ENCODE assay signal across 18 cellular contexts in the genomic region with DNA sequence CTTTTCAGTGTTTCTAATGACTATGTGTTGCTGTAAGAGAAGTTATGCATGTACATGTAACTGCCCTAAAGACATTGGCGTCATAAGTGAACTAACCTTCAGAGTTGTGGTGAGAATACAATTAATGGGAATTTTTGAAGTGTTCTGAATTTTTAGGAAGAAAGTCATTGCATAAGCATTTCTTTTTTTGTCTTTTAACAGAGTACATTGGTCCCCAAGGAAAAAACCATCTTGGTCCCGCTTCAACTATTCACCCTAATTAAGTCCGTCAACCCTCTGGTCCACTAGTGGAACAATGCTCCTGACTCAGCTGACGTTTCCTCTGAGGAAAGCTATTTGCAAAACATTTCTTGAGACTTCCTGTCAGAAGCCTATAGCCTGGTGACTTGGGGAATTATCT. TPM values are rescaled to one million over a fixed set of nuclear protein-coding genes. Genes with fewer than 3 reads are reported as not detected.
DNase-seq lines count a peak whose midpoint lies in the region; ATAC-seq and TF ChIP-seq lines count a peak whose summit lies in the region.
"Had no signal": no experiment of that assay in that cellular context is flagged by ENCODE, and none has a peak within 500 bp of the region (broad histone marks: within the 10 kb centered on the region; RNA-seq: fewer than 3 reads in every experiment).

No MANE protein-coding gene starts in this region.

- no peaks in the 10 kb centered on the region for H3K4me1 Mint-ChIP-seq in MCF 10A (ENCODE audit: insufficient read depth, unreplicated experiment)
- H3K4me1 Mint-ChIP-seq: activated B cell treated with CpG ODN at 0.5 μM for 24 hours, GM23338, natural killer cell had no signal

- H3K9me3 ChIP-seq in breast epithelium, result no peaks in the 10 kb centered on the region
- H3K9me3 ChIP-seq: suprapubic skin had no signal

- TF ChIP-seq CTCF in breast epithelium (IDR thresholded peaks at IDR 0.05) (no peak), MCF 10A (IDR thresholded peaks at IDR 0.05; ENCODE audit: unreplicated experiment) (no peak), coronary artery (IDR thresholded peaks at IDR 0.05) (no peak)

- H3K36me3 Mint-ChIP-seq in MCF 10A (ENCODE audit: insufficient read depth, unreplicated experiment), result no peaks in the 10 kb centered on the region
- H3K36me3 Mint-ChIP-seq: natural killer cell had no signal

- DNase-seq in breast epithelium (ENCODE audit: low spot score in 2 of 2) (peak in 1 of 2 donors; percentile 50), MCF 10A (ENCODE audit: unreplicated experiment) (no peak), astrocyte of the hippocampus (ENCODE audit: low read depth, low spot score) (peak; percentile 94), left ventricle myocardium superior (no peak), coronary artery (ENCODE audit: low spot score) (no peak), NCI-H226 (no peak), OCI-M2 (lab: John Stamatoyannopoulos, UW; ENCODE audit: unreplicated experiment) (no peak)
- DNase-seq: activated B cell treated with CpG ODN at 0.5 μM for 24 hours; activated naive CD4-positive, alpha-beta T cell treated with anti-CD3 and anti-CD28 coated beads for 36 hours; cortex of kidney; left colon; natural killer cell; NCI-H1092; small intestine had no signal

- H3K27ac Mint-ChIP-seq in MCF 10A (ENCODE audit: low read depth, unreplicated experiment), result no peak overlapping the region
- H3K27ac Mint-ChIP-seq: activated B cell treated with CpG ODN at 0.5 μM for 24 hours; activated naive CD4-positive, alpha-beta T cell treated with anti-CD3 and anti-CD28 coated beads for 36 hours; GM23338; natural killer cell had no signal

- no peaks in the 10 kb centered on the region for H3K36me3 ChIP-seq in breast epithelium
- H3K36me3 ChIP-seq: suprapubic skin had no signal

- ATAC-seq in left ventricle myocardium superior, result peak; percentile 41
- ATAC-seq in GM18909 (IDR thresholded peaks at IDR 0.05; ENCODE audit: poor library complexity, unreplicated experiment), result no peak
- ATAC-seq: GM23338, left colon, natural killer cell had no signal

- no peaks in the 10 kb centered on the region for H3K27me3 ChIP-seq in breast epithelium
- H3K27me3 ChIP-seq: suprapubic skin had no signal

- H3K9me3 Mint-ChIP-seq in MCF 10A (ENCODE audit: unreplicated experiment), result no peaks in the 10 kb centered on the region
- H3K9me3 Mint-ChIP-seq: activated B cell treated with CpG ODN at 0.5 μM for 24 hours; activated naive CD4-positive, alpha-beta T cell treated with anti-CD3 and anti-CD28 coated beads for 36 hours; GM23338; natural killer cell had no signal

- BruUV-seq in MCF 10A (replicated peaks; lab: Mats Ljungman, UMichigan), result no TSS peak

- TF ChIP-seq POLR2A in breast epithelium (IDR thresholded peaks at IDR 0.05), result no peak

- intact Hi-C loops in breast epithelium (cut with DNase I; ENCODE audit: low total_unique reads), result no loop called here
- intact Hi-C loops in MCF 10A (cut with micrococcal nuclease), result no loop called here
- intact Hi-C loops in left ventricle myocardium superior (cut with micrococcal nuclease), result no loop called here

- no peak overlapping the region for H3K4me3 ChIP-seq in breast epithelium
- H3K4me3 ChIP-seq in coronary artery, result no peak overlapping the region
- H3K4me3 ChIP-seq: GM23338, suprapubic skin had no signal

- POLR2A ChIA-PET in MCF 10A (lab: Yijun Ruan, JAX), result no interaction called here

- H3K4me3 Mint-ChIP-seq in MCF 10A (ENCODE audit: unreplicated experiment), result no peak overlapping the region
- H3K4me3 Mint-ChIP-seq: activated B cell treated with CpG ODN at 0.5 μM for 24 hours; activated naive CD4-positive, alpha-beta T cell treated with anti-CD3 and anti-CD28 coated beads for 36 hours; GM23338; natural killer cell had no signal

- CTCF ChIA-PET in MCF 10A (lab: Yijun Ruan, JAX), result interaction anchor here (0.6 to 0.7 kb wide), 2 partner anchors 9 to 304 kb away, joined by 3 to 8 read pairs; no protein-coding TSS in a partner anchor

- no peaks in the 10 kb centered on the region for H3K4me1 ChIP-seq in breast epithelium
- H3K4me1 ChIP-seq: suprapubic skin had no signal

- H3K27ac ChIP-seq in breast epithelium, result peak overlapping the region; percentile 67 to 83
- no peak overlapping the region for H3K27ac ChIP-seq in coronary artery
- H3K27ac ChIP-seq: 22Rv1, suprapubic skin had no signal

- H3K27me3 Mint-ChIP-seq in MCF 10A (ENCODE audit: insufficient read depth, unreplicated experiment), result no peaks in the 10 kb centered on the region

RNA-seq across cellular contexts. Expression of a gene that starts 41.1 kb away (rescaled TPM):
- total RNA-seq in breast epithelium, result 100 to 1,000 TPM in 1 of 3 donors, 1 to 10 TPM in 2; 7.9 to 136 (median 9.2) TPM
- not detected in 2 replicates for total RNA-seq in MCF 10A (2022)
- total RNA-seq in left ventricle myocardium superior, result 13.3 TPM
- total RNA-seq: activated B cell treated with CpG ODN at 0.5 μM for 24 hours; activated naive CD4-positive, alpha-beta T cell treated with anti-CD3 and anti-CD28 coated beads for 36 hours; GM23338 had no signal

RNA-seq across cellular contexts. Expression of a gene that starts 57.5 kb away (rescaled TPM):
- total RNA-seq in breast epithelium (10 to 100 TPM; 48.5 to 63.8 (median 49.0) TPM), MCF 10A (2022) (31.9 and 43.4 TPM in 2 replicates), left ventricle myocardium superior (37.2 TPM)

Comparison
In these comparisons a context has a peak if more than half of its experiments do, and no peak if none do; other contexts are left out.
1. H3K27ac ChIP-seq: peak in breast epithelium (2 of 2); none in coronary artery (0 of 2).